ENCODE assay signal across 30 cellular contexts in the genomic region with DNA sequence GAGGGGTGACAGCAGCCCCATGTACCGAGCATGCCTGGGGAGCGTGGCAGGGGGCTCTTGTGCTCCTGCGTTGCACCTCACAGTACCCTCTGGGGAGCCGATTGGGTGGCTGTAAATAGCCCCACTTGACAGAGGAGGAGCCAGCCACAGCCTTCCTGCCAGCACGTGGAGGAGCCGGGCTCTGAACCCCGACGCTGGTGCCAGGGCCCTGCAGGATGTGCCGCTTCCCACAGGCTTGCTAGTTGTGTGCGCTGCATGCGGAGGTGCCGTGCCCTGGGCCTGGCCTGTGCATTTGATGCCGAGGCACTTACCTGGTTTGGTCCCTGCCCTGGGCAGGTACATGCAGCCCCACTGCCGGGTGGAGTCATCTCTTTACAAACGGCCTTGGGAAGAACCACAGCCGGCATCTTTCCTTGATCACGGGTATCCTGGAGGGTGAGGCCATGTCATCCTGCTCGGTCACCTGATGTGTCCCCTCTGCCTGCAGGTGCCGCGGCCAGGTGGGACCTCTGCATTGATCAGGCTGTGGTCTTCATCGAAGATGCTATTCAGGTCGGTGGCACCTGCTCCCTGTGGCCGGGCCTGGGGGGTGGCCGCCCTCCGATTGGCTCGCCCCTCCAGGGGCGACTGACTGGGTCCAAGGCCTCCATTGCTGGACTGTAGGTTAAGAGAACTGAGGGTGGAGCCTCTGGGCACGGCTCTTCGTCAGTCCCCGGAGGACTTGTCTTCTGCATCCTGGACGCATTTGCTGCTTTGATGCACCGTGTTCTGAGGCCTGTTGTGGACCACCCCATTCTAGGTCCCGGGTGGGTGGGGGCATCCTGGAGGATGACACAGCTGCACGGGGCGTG. TPM values are rescaled to one million over a fixed set of nuclear protein-coding genes. Genes with fewer than 3 reads are reported as not detected.
DNase-seq lines count a peak whose midpoint lies in the region; ATAC-seq, FAIRE-seq and TF ChIP-seq lines count a peak whose summit lies in the region.
"Had no signal": no experiment of that assay in that cellular context is flagged by ENCODE, and none has a peak within 500 bp of the region (broad histone marks: within the 10 kb centered on the region; RNA-seq: fewer than 3 reads in every experiment).

No MANE protein-coding gene starts in this region.

- peak overlapping the region in 1 of 11 experiments; percentile 60; a peak in 1 of 22 replicates for H3K9ac ChIP-seq in BLaER1 treated with 17β-estradiol and CSF1 and Interleukin-3, amounts not matched to agents 10 nM and 100 nM
- H3K9ac ChIP-seq in Loucy (ENCODE audit: low read depth, low read length, poor library complexity, severe bottlenecking): no peak overlapping the region
- no peak overlapping the region for H3K9ac ChIP-seq in H1 (replicated peaks in 1 of 4; ENCODE audit: extremely low read depth in 1 of 4, low read depth in 3 of 4, low read length in 3 of 4)

- 89% methylated on average over 20 of the region's 35 CpGs; no CpG with 5 or more reads in 1 of the 2 experiments for WGBS in H1 (ENCODE audit: extremely low coverage in 1 of 2, insufficient coverage in 1 of 2, insufficient read length in 1 of 2, insufficient replicate concordance in 2 of 2, low coverage in 1 of 2, low lambda C conversion rate in 2 of 2, missing lambda C conversion rate in 1 of 2), 2 experiments

- TF ChIP-seq RAD21 in H1 (IDR thresholded peaks at IDR 0.05 in 1 of 2, conservative IDR thresholded peaks at IDR 0.05 in 1 of 2; ENCODE audit: low read depth in 2 of 2, low read length in 2 of 2): no peak

- no peaks in the 10 kb centered on the region for H3K27me3 ChIP-seq in BLaER1 treated with 17β-estradiol and CSF1 and Interleukin-3, amounts not matched to agents 10 nM and 100 nM
- H3K27me3 ChIP-seq in Loucy (ENCODE audit: insufficient read depth, low read length, poor library complexity, severe bottlenecking) (no peaks in the 10 kb centered on the region), H1 (replicated peaks in 1 of 4; ENCODE audit: control insufficient read depth in 3 of 4, extremely low read depth in 1 of 4, insufficient read depth in 3 of 4, low read length in 3 of 4) (no peaks in the 10 kb centered on the region), osteoblast (ENCODE audit: insufficient read depth, low read length) (no peaks in the 10 kb centered on the region)
- H3K27me3 ChIP-seq: foreskin keratinocyte, SJSA1 had no signal

- H3K23me2 ChIP-seq in H1 (ENCODE audit: low read depth, low read length): no peaks in the 10 kb centered on the region; the same call in 1 of the 2 replicates

- H4K91ac ChIP-seq in H1 (replicated peaks; ENCODE audit: insufficient read length, low read length): no peak overlapping the region

- H4K20me1 ChIP-seq in BLaER1 treated with 17β-estradiol and CSF1 and Interleukin-3, amounts not matched to agents 10 nM and 100 nM: peaks cover 87 to 94% (median 93%) of the 10 kb centered on the region in 11 experiments
- H4K20me1 ChIP-seq in Loucy (ENCODE audit: insufficient read depth, low read length, poor library complexity, severe bottlenecking) (peaks cover 39% of the 10 kb centered on the region), H1 (replicated peaks in 1 of 2; ENCODE audit: control insufficient read depth in 1 of 2, insufficient read depth in 2 of 2, low read length in 2 of 2) (peaks cover 6 to 28% of the 10 kb centered on the region in 2 experiments), osteoblast (ENCODE audit: insufficient read depth, low read length) (peaks cover 30% of the 10 kb centered on the region)

- H3K4me1 Mint-ChIP-seq in type B pancreatic cell (ENCODE audit: unreplicated experiment): peaks cover 9% of the 10 kb centered on the region

- H4K8ac ChIP-seq in H1 (ENCODE audit: extremely low read depth, insufficient read depth, low read length): peak overlapping the region; percentile 68

- H3K4ac ChIP-seq in H1 (replicated peaks; ENCODE audit: insufficient read length, low read depth, low read length): no peak overlapping the region

- no peaks in the 10 kb centered on the region for H3K9me3 ChIP-seq in BLaER1 treated with 17β-estradiol and CSF1 and Interleukin-3, amounts not matched to agents 10 nM and 100 nM (replicated peaks in 1 of 11)
- no peaks in the 10 kb centered on the region for H3K9me3 ChIP-seq in Loucy (ENCODE audit: insufficient read depth, low read depth, low read length)
- no peaks in the 10 kb centered on the region for H3K9me3 ChIP-seq in H1 (ENCODE audit: insufficient read depth in 2 of 2, low read depth in 1 of 2, low read length in 1 of 2)
- H3K9me3 ChIP-seq in osteoblast (ENCODE audit: low read depth, low read length): no peaks in the 10 kb centered on the region
- H3K9me3 ChIP-seq: lower lobe of right lung, SJSA1 had no signal

- H3K27ac Mint-ChIP-seq in type B pancreatic cell: no peak overlapping the region
- H3K27ac Mint-ChIP-seq: activated CD4-positive, alpha-beta T cell treated with anti-CD3 and anti-CD28 coated beads for 36 hours; activated naive CD8-positive, alpha-beta T cell treated with anti-CD3 and anti-CD28 coated beads, Interleukin-2, amount 50 U/mL, for 24 hours; HFFc6 had no signal

- H2BK120ac ChIP-seq in H1 (replicated peaks; ENCODE audit: low read depth, low read length): no peak overlapping the region

- H3F3A ChIP-seq in Loucy (ENCODE audit: low read depth): no peaks in the 10 kb centered on the region

- H3K79me1 ChIP-seq in H1 (ENCODE audit: low read depth, low read length): peaks cover 18% of the 10 kb centered on the region

- no peak overlapping the region for H4K5ac ChIP-seq in H1 (ENCODE audit: insufficient read length, low read depth, low read length)

- no peak for FAIRE-seq in H1 (lab: Jason Lieb, UNC)

- POLR2A ChIA-PET in H1 (lab: Charles Lee; ENCODE audit: partially characterized antibody): no interaction called here

- H2BK5ac ChIP-seq in H1 (ENCODE audit: low read depth, low read length): no peak overlapping the region

- TF ChIP-seq CTCF in Loucy (conservative IDR thresholded peaks at IDR 0.05; ENCODE audit: low read length) (no peak), H1 (IDR thresholded peaks at IDR 0.05; ENCODE audit: control extremely low read depth in 1 of 3, insufficient read depth in 1 of 3, low read depth in 1 of 3, low read length in 3 of 3) (no peak), osteoblast (IDR thresholded peaks at IDR 0.05; ENCODE audit: extremely low read depth, low read depth, low read length) (no peak), type B pancreatic cell (conservative IDR thresholded peaks at IDR 0.05) (no peak)

- no peak overlapping the region for H3K56ac ChIP-seq in H1 (replicated peaks; ENCODE audit: insufficient read length, low read depth, low read length)

- H2AFZ ChIP-seq in Loucy (ENCODE audit: low read length): no peak overlapping the region
- H2AFZ ChIP-seq in H1 (ENCODE audit: low read length): no peak overlapping the region
- no peak overlapping the region for H2AFZ ChIP-seq in osteoblast (ENCODE audit: low read length)

- H3K27ac ChIP-seq in BLaER1 treated with 17β-estradiol and CSF1 and Interleukin-3, amounts not matched to agents 10 nM and 100 nM: no peak overlapping the region
- no peak overlapping the region for H3K27ac ChIP-seq in H1 (ENCODE audit: low read depth, low read length)
- no peak overlapping the region for H3K27ac ChIP-seq in osteoblast (ENCODE audit: low read depth, low read length)
- H3K27ac ChIP-seq: C4-2B, foreskin keratinocyte, lower lobe of right lung, SJSA1 had no signal

- H2BK20ac ChIP-seq in H1 (ENCODE audit: low read length): no peak overlapping the region

- DNase-seq in H1 (ENCODE audit: low read depth in 1 of 2, low spot score in 2 of 2): no peak
- DNase-seq in osteoblast (ENCODE audit: insufficient read length, low spot score, missing footprints): peak; percentile 84
- no peak for DNase-seq in effector CD8-positive, alpha-beta T cell (lab: John Stamatoyannopoulos, UW)
- DNase-seq in type B pancreatic cell (ENCODE audit: extremely low spot score, unreplicated experiment): no peak
- DNase-seq: ACHN; activated CD4-positive, alpha-beta T cell treated with anti-CD3 and anti-CD28 coated beads for 36 hours; activated CD8-positive, alpha-beta memory T cell treated with anti-CD3 and anti-CD28 coated beads for 24 hours; activated gamma-delta T cell treated with Interleukin-2 at 50 U/mL for 16 hours; activated naive CD8-positive, alpha-beta T cell treated with anti-CD3 and anti-CD28 coated beads, Interleukin-2, amount 50 U/mL, for 24 hours; activated T-cell treated with anti-CD3 and anti-CD28 coated beads, Interleukin-2, amount 50 U/mL, for 1 hour; effector memory CD4-positive, alpha-beta T cell; erythroblast; foreskin keratinocyte; HFFc6; hippocampal formation; immature natural killer cell; IMR-90; lower lobe of right lung; NCI-H146; NCI-H524; stimulated activated CD8-positive, alpha-beta memory T cell treated with anti-CD3 and anti-CD28 coated beads, Interleukin-4, amount 100 ng/mL, for 48 hours had no signal

- H3K4me2 ChIP-seq in BLaER1 treated with 17β-estradiol and CSF1 and Interleukin-3, amounts not matched to agents 10 nM and 100 nM: peak overlapping the region; percentile 91 to 98 (median 96)
- peak overlapping the region; percentile 87 for H3K4me2 ChIP-seq in Loucy (ENCODE audit: low read depth, low read length, poor library complexity, severe bottlenecking)
- H3K4me2 ChIP-seq in H1 (ENCODE audit: insufficient read depth in 1 of 2, low read depth in 2 of 2, low read length in 2 of 2): no peak overlapping the region
- no peak overlapping the region for H3K4me2 ChIP-seq in osteoblast (ENCODE audit: insufficient read depth, low read length)

- no peak for TF ChIP-seq EP300 in H1 (IDR thresholded peaks at IDR 0.05; ENCODE audit: borderline replicate concordance in 1 of 2, low read depth in 2 of 2, low read length in 2 of 2)

- TF ChIP-seq POLR2A in H1 (IDR thresholded peaks at IDR 0.05; ENCODE audit: control extremely low read depth in 1 of 2, low read depth in 2 of 2, low read length in 2 of 2): no peak

- no peak overlapping the region for H3K23ac ChIP-seq in H1 (ENCODE audit: insufficient read length)

- H2AK5ac ChIP-seq in H1 (ENCODE audit: low read depth, low read length): no peak overlapping the region

- H2BK12ac ChIP-seq in H1 (ENCODE audit: low read depth, low read length): no peak overlapping the region

- H3K14ac ChIP-seq in H1 (ENCODE audit: insufficient read length): no peak overlapping the region

- H3K27me3 Mint-ChIP-seq in type B pancreatic cell: no peaks in the 10 kb centered on the region
- H3K27me3 Mint-ChIP-seq: activated CD4-positive, alpha-beta T cell treated with anti-CD3 and anti-CD28 coated beads for 36 hours; activated naive CD8-positive, alpha-beta T cell treated with anti-CD3 and anti-CD28 coated beads, Interleukin-2, amount 50 U/mL, for 24 hours had no signal

- H3K36me3 Mint-ChIP-seq in type B pancreatic cell: no peaks in the 10 kb centered on the region
- H3K36me3 Mint-ChIP-seq: immature natural killer cell had no signal

- no peak overlapping the region for H3K4me3 Mint-ChIP-seq in type B pancreatic cell
- H3K4me3 Mint-ChIP-seq: activated CD4-positive, alpha-beta T cell treated with anti-CD3 and anti-CD28 coated beads for 36 hours; activated naive CD8-positive, alpha-beta T cell treated with anti-CD3 and anti-CD28 coated beads, Interleukin-2, amount 50 U/mL, for 24 hours; HFFc6; immature natural killer cell; neural crest cell had no signal

- no peak for ATAC-seq in GM18861 (IDR thresholded peaks at IDR 0.05; ENCODE audit: unreplicated experiment)
- ATAC-seq in HG02938 (IDR thresholded peaks at IDR 0.05; ENCODE audit: unreplicated experiment): no peak
- ATAC-seq: activated CD4-positive, alpha-beta T cell treated with anti-CD3 and anti-CD28 coated beads for 36 hours; activated naive CD8-positive, alpha-beta T cell treated with anti-CD3 and anti-CD28 coated beads, Interleukin-2, amount 50 U/mL, for 24 hours; lower lobe of right lung; Panc1 had no signal

- no peak overlapping the region for H3K4me3 ChIP-seq in BLaER1 treated with 17β-estradiol and CSF1 and Interleukin-3, amounts not matched to agents 10 nM and 100 nM
- no peak overlapping the region for H3K4me3 ChIP-seq in Loucy (ENCODE audit: low read length, poor library complexity, severe bottlenecking)
- no peak overlapping the region for H3K4me3 ChIP-seq in H1 (ENCODE audit: extremely low read depth in 1 of 4, insufficient read depth in 2 of 4, low read depth in 3 of 4, low read length in 4 of 4)
- H3K4me3 ChIP-seq in osteoblast (ENCODE audit: insufficient read depth, low read length): no peak overlapping the region
- H3K4me3 ChIP-seq: lower lobe of right lung, SJSA1 had no signal

- no peak overlapping the region for H3K18ac ChIP-seq in H1 (ENCODE audit: extremely low read depth, low read length)

- no peak overlapping the region for H2BK15ac ChIP-seq in H1 (ENCODE audit: low read length)

- H3K79me2 ChIP-seq in Loucy (ENCODE audit: insufficient read depth, low read length): peaks cover 78% of the 10 kb centered on the region
- H3K79me2 ChIP-seq in H1 (ENCODE audit: control insufficient read depth in 1 of 2, insufficient read depth in 2 of 2, low read length in 2 of 2): peaks cover 7 to 50% of the 10 kb centered on the region in 2 experiments; a peak in 3 of 4 replicates
- peaks cover 64% of the 10 kb centered on the region for H3K79me2 ChIP-seq in osteoblast (ENCODE audit: insufficient read depth, low read length)

- CTCF ChIA-PET in H1 (lab: Charles Lee; ENCODE audit: partially characterized antibody): interaction anchor here (0.6 to 0.9 kb wide), 3 partner anchors 10 to 31 kb away, joined by 3 to 5 read pairs (median 3); no protein-coding TSS in a partner anchor

- no peaks in the 10 kb centered on the region for H3K9me2 ChIP-seq in Loucy (replicated peaks; ENCODE audit: low read depth, low read length)

- H3K4me1 ChIP-seq in BLaER1 treated with 17β-estradiol and CSF1 and Interleukin-3, amounts not matched to agents 10 nM and 100 nM: peaks cover 93 to 98% (median 96%) of the 10 kb centered on the region in 10 experiments
- peaks cover 68% of the 10 kb centered on the region for H3K4me1 ChIP-seq in Loucy (ENCODE audit: insufficient read depth, low read length, poor library complexity, severe bottlenecking)
- peaks cover 0 to 6% (median under 1%) of the 10 kb centered on the region in 4 experiments; a peak in 3 of 7 replicates for H3K4me1 ChIP-seq in H1 (replicated peaks in 1 of 4; ENCODE audit: control insufficient read depth in 3 of 4, insufficient read depth in 4 of 4, low read length in 3 of 4)
- peaks cover 7% of the 10 kb centered on the region for H3K4me1 ChIP-seq in osteoblast (ENCODE audit: insufficient read depth, low read length)
- H3K4me1 ChIP-seq: foreskin keratinocyte had no signal

- H3K9me3 Mint-ChIP-seq in type B pancreatic cell: no peaks in the 10 kb centered on the region
- H3K9me3 Mint-ChIP-seq: activated naive CD8-positive, alpha-beta T cell treated with anti-CD3 and anti-CD28 coated beads, Interleukin-2, amount 50 U/mL, for 24 hours; HFFc6; immature natural killer cell; neural crest cell had no signal

- peaks cover 7 to 43% (median 30%) of the 10 kb centered on the region in 11 experiments; a peak in 21 of 22 replicates for H3K36me3 ChIP-seq in BLaER1 treated with 17β-estradiol and CSF1 and Interleukin-3, amounts not matched to agents 10 nM and 100 nM
- peaks cover 3% of the 10 kb centered on the region; the same call in 1 of the 2 replicates for H3K36me3 ChIP-seq in Loucy (ENCODE audit: insufficient read depth, low read length)
- H3K36me3 ChIP-seq in H1 (ENCODE audit: control insufficient read depth in 2 of 4, insufficient read depth in 4 of 4, low read length in 3 of 4): peaks cover 0 to 13% (median 3%) of the 10 kb centered on the region in 4 experiments; a peak in 4 of 8 replicates
- H3K36me3 ChIP-seq in osteoblast (ENCODE audit: insufficient read depth, low read length): peaks cover 8% of the 10 kb centered on the region

RNA-seq across cellular contexts. Expression of a gene that starts 5.0 kb away (rescaled TPM):
- 16.3 and 18.6 TPM in 2 replicates for total RNA-seq in H1 (2021; fragmentation: NEBNext Ultra II Directional; extraction: Animal tissue kit (Norgen Biotek cat#: 25700))
- 9.7 and 16.8 TPM in 2 replicates for polyA plus RNA-seq in H1 (2011; rRNA removed)
- polyA plus RNA-seq in H1 (2011; cell fraction: cytosol; rRNA removed): 10.5 TPM
- 68.1 TPM for polyA plus RNA-seq in H1 (2011; cell fraction: nucleus; rRNA removed)
- polyA plus RNA-seq in H1 (2012, experiment 1 of 2): 9.3 to 14.4 TPM (median 12.9 TPM) in 4 replicates
- 9.0 TPM for polyA plus RNA-seq in H1 (2012, experiment 2 of 2)
- polyA plus RNA-seq in H1 (2013, experiment 1 of 2): 15.5 TPM
- 14.1 TPM for polyA plus RNA-seq in H1 (2013, experiment 2 of 2)
- polyA minus RNA-seq in H1 (2011; rRNA and poly(A)+ RNA removed): 12.6 and 14.2 TPM in 2 replicates
- polyA minus RNA-seq in H1 (2011; cell fraction: cytosol; rRNA and poly(A)+ RNA removed): 8.7 TPM
- polyA minus RNA-seq in H1 (2011; cell fraction: nucleus; rRNA and poly(A)+ RNA removed): 23.8 TPM
- total RNA-seq in osteoblast (14.1 and 17.4 TPM in 2 replicates), type B pancreatic cell (ENCODE audit: low replicate concordance) (19.5 and 20.7 TPM in 2 replicates)

RNA-seq across cellular contexts. Expression of a gene that starts 40.7 kb away (rescaled TPM):
- 11.0 and 11.9 TPM in 2 replicates for total RNA-seq in H1 (2021; fragmentation: NEBNext Ultra II Directional; extraction: Animal tissue kit (Norgen Biotek cat#: 25700))
- 7.5 and 12.2 TPM in 2 replicates for polyA plus RNA-seq in H1 (2011; rRNA removed)
- polyA plus RNA-seq in H1 (2011; cell fraction: cytosol; rRNA removed): 7.1 TPM
- 7.9 TPM for polyA plus RNA-seq in H1 (2011; cell fraction: nucleus; rRNA removed)
- 6.8 to 11.3 TPM (median 8.2 TPM) in 4 replicates for polyA plus RNA-seq in H1 (2012, experiment 1 of 2)
- 13.9 TPM for polyA plus RNA-seq in H1 (2012, experiment 2 of 2)
- polyA plus RNA-seq in H1 (2013, experiment 1 of 2): 11.8 TPM
- polyA plus RNA-seq in H1 (2013, experiment 2 of 2): 12.8 TPM
- 4.3 and 5.4 TPM in 2 replicates for polyA minus RNA-seq in H1 (2011; rRNA and poly(A)+ RNA removed)
- 6.4 TPM for polyA minus RNA-seq in H1 (2011; cell fraction: cytosol; rRNA and poly(A)+ RNA removed)
- polyA minus RNA-seq in H1 (2011; cell fraction: nucleus; rRNA and poly(A)+ RNA removed): 7.7 TPM
- total RNA-seq in osteoblast: 39.4 and 41.5 TPM in 2 replicates
- total RNA-seq in type B pancreatic cell (ENCODE audit: low replicate concordance): 0.43 and 1.4 TPM in 2 replicates
- total RNA-seq: activated CD4-positive, alpha-beta T cell treated with anti-CD3 and anti-CD28 coated beads for 36 hours; T-helper 1 cell treated with Interleukin-12 subunit alpha and Interleukin-12 subunit beta and Interleukin-4 antibody, amounts not matched to agents 30 ng/mL and 1 ng/mL, for 36 hours had no signal
- polyA plus RNA-seq: immature natural killer cell had no signal

Comparison
In these comparisons a context has a peak if more than half of its experiments do, and no peak if none do; other contexts are left out.
1. H3K4me2 ChIP-seq: peak in BLaER1 treated with 17β-estradiol and CSF1 and Interleukin-3, amounts not matched to agents 10 nM and 100 nM (11 of 11) and Loucy (single experiment); none in H1 (0 of 2) and osteoblast (single experiment).